15 cellular contexts compared by ENCODE assay signal in genomic region chr9:91429501-91429900, GRCh38. TPM values are rescaled to one million over a fixed set of nuclear protein-coding genes. Genes with fewer than 3 reads are reported as not detected.
A peak's percentile ranks its signal among the peaks of the same experiment; 100 is the strongest.
DNase-seq lines count a peak whose midpoint lies in the region; ATAC-seq and TF ChIP-seq lines count a peak whose summit lies in the region.
"Had no signal": no experiment of that assay in that cellular context is flagged by ENCODE, and none has a peak within 500 bp of the region (broad histone marks: within the 10 kb centered on the region; RNA-seq: fewer than 3 reads in every experiment).

No MANE protein-coding gene starts in this region.

- H3K27ac Mint-ChIP-seq in activated T-cell treated with anti-CD3 and anti-CD28 coated beads, Interleukin-2, amount 50 U/mL, for 72 hours, result no peak overlapping the region
- no peak overlapping the region for H3K27ac Mint-ChIP-seq in Caco-2 (ENCODE audit: unreplicated experiment)
- H3K27ac Mint-ChIP-seq: H9 had no signal

- TF ChIP-seq CTCF in GM12865 (IDR thresholded peaks at IDR 0.05; ENCODE audit: insufficient read depth, low read depth, low read length, missing control alignments) (no peak), KMS-11 (conservative IDR thresholded peaks at IDR 0.05; ENCODE audit: low read depth, low read length) (no peak), hepatocyte (IDR thresholded peaks at IDR 0.05; ENCODE audit: poor library complexity) (no peak), Caco-2 (IDR thresholded peaks at IDR 0.05; ENCODE audit: insufficient read depth in 1 of 2, low read depth in 1 of 2, low read length in 1 of 2, severe bottlenecking in 1 of 2, unreplicated experiment in 1 of 2) (no peak)

- H3K27me3 Mint-ChIP-seq in activated T-cell treated with anti-CD3 and anti-CD28 coated beads, Interleukin-2, amount 50 U/mL, for 72 hours (ENCODE audit: low read depth), result no peaks in the 10 kb centered on the region
- peaks cover 3% of the 10 kb centered on the region for H3K27me3 Mint-ChIP-seq in Caco-2 (ENCODE audit: insufficient read depth, unreplicated experiment)

- no peak overlapping the region for H3K4me3 Mint-ChIP-seq in activated T-cell treated with anti-CD3 and anti-CD28 coated beads, Interleukin-2, amount 50 U/mL, for 72 hours
- H3K4me3 Mint-ChIP-seq in Caco-2 (ENCODE audit: unreplicated experiment), result no peak overlapping the region
- H3K4me3 Mint-ChIP-seq: H9 had no signal

- WGBS in hepatocyte (ENCODE audit: low lambda C conversion rate, missing lambda C conversion rate), result 82% methylated on average over 8 of the region's 8 CpGs
- WGBS in thymus, result 94% methylated on average over 8 of the region's 8 CpGs

- no TSS peak for BruUV-seq in Caco-2 (replicated peaks; lab: Mats Ljungman, UMichigan)

- H3K79me2 ChIP-seq in KMS-11 (ENCODE audit: insufficient read depth, low read depth), result peaks cover 29% of the 10 kb centered on the region
- no peaks in the 10 kb centered on the region for H3K79me2 ChIP-seq in hepatocyte

- H3K27ac ChIP-seq in KMS-11 (peak overlapping the region; percentile 95), hepatocyte (peak overlapping the region; percentile 44), thymus (ENCODE audit: low read depth) (peak overlapping the region; percentile 15)
- H3K27ac ChIP-seq: BLaER1 had no signal

- H3K4me3 ChIP-seq in GM12865 (ENCODE audit: low read depth, low read length) (no peak overlapping the region), KMS-11 (IDR thresholded peaks at IDR 0.05; ENCODE audit: insufficient read depth, low read depth, low read length) (no peak overlapping the region), hepatocyte (no peak overlapping the region), thymus (ENCODE audit: low read length) (no peak overlapping the region), Caco-2 (ENCODE audit: low read depth, low read length) (no peak overlapping the region)
- H3K4me3 ChIP-seq: BLaER1 had no signal

- H3K9me3 ChIP-seq in hepatocyte (ENCODE audit: low read depth), result no peaks in the 10 kb centered on the region
- H3K9me3 ChIP-seq in thymus (ENCODE audit: control insufficient read depth), result no peaks in the 10 kb centered on the region
- H3K9me3 ChIP-seq in Caco-2, result no peaks in the 10 kb centered on the region
- H3K9me3 ChIP-seq: BLaER1, SK-N-SH had no signal

- H3K36me3 Mint-ChIP-seq in activated T-cell treated with anti-CD3 and anti-CD28 coated beads, Interleukin-2, amount 50 U/mL, for 72 hours (ENCODE audit: insufficient read depth in 2 of 2), result peaks cover 4 to 6% of the 10 kb centered on the region in 2 donors
- no peaks in the 10 kb centered on the region for H3K36me3 Mint-ChIP-seq in Caco-2 (ENCODE audit: insufficient read depth, unreplicated experiment)

- CTCF ChIA-PET in Caco-2 (lab: Charles Lee), result no interaction called here

- H3K4me1 ChIP-seq in KMS-11 (ENCODE audit: low read depth, poor library complexity, severe bottlenecking), result peaks cover 92% of the 10 kb centered on the region
- no peaks in the 10 kb centered on the region for H3K4me1 ChIP-seq in hepatocyte (ENCODE audit: insufficient read depth)
- H3K4me1 ChIP-seq in thymus (ENCODE audit: control insufficient read depth, insufficient read depth, low read length), result no peaks in the 10 kb centered on the region
- H3K4me1 ChIP-seq in Caco-2, result no peaks in the 10 kb centered on the region

- H2AFZ ChIP-seq in KMS-11 (ENCODE audit: low read depth), result no peak overlapping the region
- H2AFZ ChIP-seq in hepatocyte, result no peak overlapping the region

- intact Hi-C loops in Caco-2 (cut with micrococcal nuclease; ENCODE audit: unreplicated experiment), result loop anchor here (10.0 kb wide), 1 partner anchor 225 kb away; no protein-coding TSS in a partner anchor
- intact Hi-C loops in Right ventricle myocardium inferior (cut with DNase I), result no loop called here

- H3K4me2 ChIP-seq in KMS-11 (peak overlapping the region; percentile 99), hepatocyte (no peak overlapping the region)
- H3K4me2 ChIP-seq: BLaER1, SK-N-SH had no signal

- ATAC-seq in activated T-cell treated with anti-CD3 and anti-CD28 coated beads, Interleukin-2, amount 50 U/mL, for 72 hours (replicated peaks in 1 of 2), result no peak
- ATAC-seq in Right ventricle myocardium inferior, result no peak

- H3K9me3 Mint-ChIP-seq in activated T-cell treated with anti-CD3 and anti-CD28 coated beads, Interleukin-2, amount 50 U/mL, for 72 hours, result no peaks in the 10 kb centered on the region
- H3K9me3 Mint-ChIP-seq in Caco-2 (ENCODE audit: unreplicated experiment), result no peaks in the 10 kb centered on the region

- H3K4me1 Mint-ChIP-seq in activated T-cell treated with anti-CD3 and anti-CD28 coated beads, Interleukin-2, amount 50 U/mL, for 72 hours (ENCODE audit: low read depth), result peaks cover 51% of the 10 kb centered on the region
- H3K4me1 Mint-ChIP-seq in Caco-2 (ENCODE audit: low read depth, unreplicated experiment), result no peaks in the 10 kb centered on the region

- H3K27me3 ChIP-seq in KMS-11 (ENCODE audit: insufficient read depth, low read depth), result no peaks in the 10 kb centered on the region
- H3K27me3 ChIP-seq in hepatocyte, result no peaks in the 10 kb centered on the region
- peaks cover 33% of the 10 kb centered on the region for H3K27me3 ChIP-seq in thymus (ENCODE audit: control insufficient read depth, insufficient read depth)
- no peaks in the 10 kb centered on the region for H3K27me3 ChIP-seq in Caco-2 (replicated peaks; ENCODE audit: control insufficient read depth, insufficient read depth, low read length)

- peak overlapping the region; percentile 58 for H3K9ac ChIP-seq in KMS-11
- H3K9ac ChIP-seq: BLaER1, SK-N-SH had no signal

- H3K36me3 ChIP-seq in KMS-11 (ENCODE audit: insufficient read depth), result no peaks in the 10 kb centered on the region
- no peaks in the 10 kb centered on the region for H3K36me3 ChIP-seq in hepatocyte (replicated peaks; ENCODE audit: insufficient read depth, low read depth)
- no peaks in the 10 kb centered on the region for H3K36me3 ChIP-seq in thymus (ENCODE audit: control insufficient read depth, insufficient read depth)
- H3K36me3 ChIP-seq in Caco-2 (ENCODE audit: control insufficient read depth, insufficient read depth, low read length), result no peaks in the 10 kb centered on the region
- H3K36me3 ChIP-seq: BLaER1 had no signal

- DNase-seq in GM12865 (ENCODE audit: low read depth) (peak; percentile 61), hepatocyte (ENCODE audit: low spot score) (no peak), Caco-2 (no peak), Right ventricle myocardium inferior (ENCODE audit: missing footprints) (no peak)
- no peak for DNase-seq in activated T-cell treated with anti-CD3 and anti-CD28 coated beads, Interleukin-2, amount 50 U/mL, for 72 hours
- DNase-seq: DMS 273 treated with DMSO at 0.1 percent for 48 hours, EL, H9, NCI-H1436 treated with DMSO at 0.1 percent for 48 hours, NCI-H226, NCI-H526, SK-N-SH had no signal

- no peaks in the 10 kb centered on the region for H3K9me2 ChIP-seq in hepatocyte (replicated peaks; ENCODE audit: insufficient read depth)
- H3K9me2 ChIP-seq: SK-N-SH had no signal

- POLR2A ChIA-PET in Caco-2 (lab: Charles Lee), result interaction anchor here (0.6 kb wide), 1 partner anchor 133 kb away, joined by 3 read pairs; no protein-coding TSS in a partner anchor

- no peaks in the 10 kb centered on the region for H4K20me1 ChIP-seq in KMS-11 (ENCODE audit: insufficient read depth)
- no peaks in the 10 kb centered on the region for H4K20me1 ChIP-seq in hepatocyte (ENCODE audit: insufficient read depth, poor library complexity, severe bottlenecking)
- H4K20me1 ChIP-seq: BLaER1 had no signal

RNA-seq across cellular contexts. Expression of gene NFIL3, which starts 5.9 kb away (rescaled TPM):
- 69.6 and 71.4 TPM in 2 replicates for total RNA-seq in hepatocyte
- polyA plus RNA-seq in hepatocyte, result 90.7 and 99.6 TPM in 2 replicates
- polyA plus RNA-seq in thymus, result 54.6 TPM
- total RNA-seq in activated T-cell treated with anti-CD3 and anti-CD28 coated beads, Interleukin-2, amount 50 U/mL, for 72 hours, result 100 to 1,000 TPM; 208 to 246 TPM
- total RNA-seq in Caco-2 (2022), result 13.5 and 14.9 TPM in 2 replicates
- total RNA-seq in Right ventricle myocardium inferior, result 21.3 TPM

Comparison
In these comparisons a context has a peak if more than half of its experiments do, and no peak if none do; other contexts are left out.
1. H3K27ac ChIP-seq: peak in every context shown above with its lines; median percentile 95 in KMS-11; 44 in hepatocyte; 15 in thymus.